ENCODE assay signal across 13 cellular contexts in genomic region chr10:71314694-71315225, GRCh38. TPM values are rescaled to one million over a fixed set of nuclear protein-coding genes. Genes with fewer than 3 reads are reported as not detected.
A peak's percentile ranks its signal among the peaks of the same experiment; 100 is the strongest.
DNase-seq lines count a peak whose midpoint lies in the region; ATAC-seq and TF ChIP-seq lines count a peak whose summit lies in the region.
"Had no signal": no experiment of that assay in that cellular context is flagged by ENCODE, and none has a peak within 500 bp of the region (broad histone marks: within the 10 kb centered on the region; RNA-seq: fewer than 3 reads in every experiment).

No MANE protein-coding gene starts in this region.

- H3K4me1 ChIP-seq in BE2C (no peaks in the 10 kb centered on the region; the same call in none of the 2 replicates), KMS-11 (ENCODE audit: low read depth, poor library complexity, severe bottlenecking) (peaks cover 25% of the 10 kb centered on the region), neural progenitor cell (peaks cover 27% of the 10 kb centered on the region), ascending aorta (peaks cover 1 to 6% of the 10 kb centered on the region in 2 donors)

- H3K36me3 Mint-ChIP-seq in neural progenitor cell = no peaks in the 10 kb centered on the region

- H3K9me3 Mint-ChIP-seq in neural progenitor cell = no peaks in the 10 kb centered on the region
- H3K9me3 Mint-ChIP-seq: activated CD4-positive, alpha-beta memory T cell treated with anti-CD3 and anti-CD28 coated beads, Interleukin-2, amount 10 ng/mL, durations not matched to agents 7 days and 5 days had no signal

- H3K27ac ChIP-seq in KMS-11 (no peak overlapping the region), dorsolateral prefrontal cortex (peak overlapping the region in 4 of 59 donors; percentile 44 to 60 (median 51)), neural progenitor cell (no peak overlapping the region), ascending aorta (no peak overlapping the region)
- H3K27ac ChIP-seq: heart right ventricle, thyroid gland had no signal

- H3K4me3 ChIP-seq in BE2C (ENCODE audit: low read depth, low read length) (peak overlapping the region; percentile 21), KMS-11 (IDR thresholded peaks at IDR 0.05; ENCODE audit: insufficient read depth, low read depth, low read length) (no peak overlapping the region), dorsolateral prefrontal cortex (peak overlapping the region in 43 of 59 donors; percentile 1 to 59 (median 31)), neural progenitor cell (peak overlapping the region; percentile 33), ascending aorta (no peak overlapping the region)
- H3K4me3 ChIP-seq: thyroid gland had no signal

- peaks cover 31% of the 10 kb centered on the region for H3K4me1 Mint-ChIP-seq in neural progenitor cell

- peaks cover 20% of the 10 kb centered on the region for H3F3A ChIP-seq in neural progenitor cell (ENCODE audit: low read depth)

- H3K4me2 ChIP-seq in KMS-11 (peak overlapping the region; percentile 45; the same call in 1 of the 2 replicates), neural progenitor cell (peak overlapping the region; percentile 72)

- H3K27me3 ChIP-seq in BE2C (no peaks in the 10 kb centered on the region), KMS-11 (ENCODE audit: insufficient read depth, low read depth) (peaks cover 8% of the 10 kb centered on the region; the same call in 1 of the 2 replicates), dorsolateral prefrontal cortex (no peaks in the 10 kb centered on the region), neural progenitor cell (peaks cover 15% of the 10 kb centered on the region), ascending aorta (no peaks in the 10 kb centered on the region)
- H3K27me3 ChIP-seq: esophagus muscularis mucosa, heart right ventricle, thyroid gland had no signal

- no peaks in the 10 kb centered on the region for H3K79me2 ChIP-seq in KMS-11 (ENCODE audit: insufficient read depth, low read depth)
- no peaks in the 10 kb centered on the region for H3K79me2 ChIP-seq in neural progenitor cell (ENCODE audit: low read depth)

- peak overlapping the region; percentile 67; the same call in 1 of the 2 replicates for H2AFZ ChIP-seq in KMS-11 (ENCODE audit: low read depth)
- H2AFZ ChIP-seq in neural progenitor cell (replicated peaks) = peak overlapping the region; percentile 98

- H3K27ac Mint-ChIP-seq in neural progenitor cell = peak overlapping the region; percentile 36
- H3K27ac Mint-ChIP-seq: activated CD4-positive, alpha-beta memory T cell treated with anti-CD3 and anti-CD28 coated beads, Interleukin-2, amount 10 ng/mL, durations not matched to agents 7 days and 5 days had no signal

- ATAC-seq in HG02798 (IDR thresholded peaks at IDR 0.05; ENCODE audit: poor library complexity, unreplicated experiment) (no peak), GM21423 (IDR thresholded peaks at IDR 0.05; ENCODE audit: unreplicated experiment) (no peak)

- peak overlapping the region; percentile 62 for H3K4me3 Mint-ChIP-seq in neural progenitor cell
- H3K4me3 Mint-ChIP-seq: activated CD4-positive, alpha-beta memory T cell treated with anti-CD3 and anti-CD28 coated beads, Interleukin-2, amount 10 ng/mL, durations not matched to agents 7 days and 5 days had no signal

- peaks cover 10% of the 10 kb centered on the region for H3K27me3 Mint-ChIP-seq in neural progenitor cell (ENCODE audit: insufficient read depth, low read depth)

- H3K9me3 ChIP-seq in BE2C = no peaks in the 10 kb centered on the region
- no peaks in the 10 kb centered on the region for H3K9me3 ChIP-seq in neural progenitor cell (ENCODE audit: low read depth)
- H3K9me3 ChIP-seq in ascending aorta = no peaks in the 10 kb centered on the region
- H3K9me3 ChIP-seq: esophagus muscularis mucosa, heart right ventricle, thyroid gland had no signal

- no peak for DNase-seq in BE2C
- DNase-seq in dorsolateral prefrontal cortex = no peak
- DNase-seq in neural progenitor cell (ENCODE audit: low spot score) = no peak
- DNase-seq in activated CD8-positive, alpha-beta memory T cell treated with anti-CD3 and anti-CD28 coated beads, Interleukin-2, amount 50 U/mL, for 4 hours = no peak
- DNase-seq in ascending aorta (ENCODE audit: low spot score in 2 of 2) = no peak
- DNase-seq: amniotic stem cell had no signal

- no peak for TF ChIP-seq CTCF in BE2C (IDR thresholded peaks at IDR 0.05; ENCODE audit: low read depth, low read length)
- TF ChIP-seq CTCF in KMS-11 (conservative IDR thresholded peaks at IDR 0.05; ENCODE audit: low read depth, low read length) = no peak
- no peak for TF ChIP-seq CTCF in dorsolateral prefrontal cortex (IDR thresholded peaks at IDR 0.05 in 54 of 56, conservative IDR thresholded peaks at IDR 0.05 in 2 of 56; ENCODE audit: low read depth in 1 of 56, partially characterized antibody in 56 of 56)
- no peak for TF ChIP-seq CTCF in neural progenitor cell (IDR thresholded peaks at IDR 0.05)
- no peak for TF ChIP-seq CTCF in ascending aorta (IDR thresholded peaks at IDR 0.05)

- H3K36me3 ChIP-seq in BE2C = no peaks in the 10 kb centered on the region
- no peaks in the 10 kb centered on the region for H3K36me3 ChIP-seq in KMS-11 (ENCODE audit: insufficient read depth)
- H3K36me3 ChIP-seq in neural progenitor cell = no peaks in the 10 kb centered on the region
- no peaks in the 10 kb centered on the region for H3K36me3 ChIP-seq in ascending aorta
- H3K36me3 ChIP-seq: esophagus muscularis mucosa, heart right ventricle, thyroid gland had no signal

- H3K9ac ChIP-seq in KMS-11 = no peak overlapping the region
- no peak overlapping the region for H3K9ac ChIP-seq in neural progenitor cell

- intact Hi-C loops in dorsolateral prefrontal cortex (cut with DNase I) (loop anchor here (5.0 to 10.0 kb wide), 12 partner anchors 63 to 1020 kb away; partner anchors contain the start of genes ANAPC16 (in 1 of the 2) and ASCC1 (in 1 of the 2)), ascending aorta (cut with DNase I) (loop anchor here (1.0 to 10.0 kb wide), 5 partner anchors 256 to 730 kb away; no protein-coding TSS in a partner anchor)

- H4K20me1 ChIP-seq in KMS-11 (ENCODE audit: insufficient read depth) (no peaks in the 10 kb centered on the region), neural progenitor cell (ENCODE audit: low read depth) (no peaks in the 10 kb centered on the region)

RNA-seq across cellular contexts. Expression of gene SLC29A3, which starts 4.3 kb away (rescaled TPM):
- polyA plus RNA-seq in BE2C (2012; ENCODE audit: insufficient read depth, insufficient read length, low read depth) = 7.7 TPM
- total RNA-seq in dorsolateral prefrontal cortex (10 to 100 TPM in 36 of 120 experiments, 1 to 10 TPM in 84; 5.1 to 15.4 (median 9.2) TPM), neural progenitor cell (ENCODE audit: low replicate concordance) (2.5 and 9.0 TPM in 2 replicates), ascending aorta (0.64 TPM)

Comparison
In these comparisons a context has a peak if more than half of its experiments do, and no peak if none do; other contexts are left out.
1. H3K4me3 ChIP-seq: peak in BE2C (single experiment), dorsolateral prefrontal cortex (43 of 59) and neural progenitor cell (single experiment); none in KMS-11 (single experiment) and ascending aorta (0 of 2).